ENCODE assay signal across 11 cellular contexts in the genomic region with DNA sequence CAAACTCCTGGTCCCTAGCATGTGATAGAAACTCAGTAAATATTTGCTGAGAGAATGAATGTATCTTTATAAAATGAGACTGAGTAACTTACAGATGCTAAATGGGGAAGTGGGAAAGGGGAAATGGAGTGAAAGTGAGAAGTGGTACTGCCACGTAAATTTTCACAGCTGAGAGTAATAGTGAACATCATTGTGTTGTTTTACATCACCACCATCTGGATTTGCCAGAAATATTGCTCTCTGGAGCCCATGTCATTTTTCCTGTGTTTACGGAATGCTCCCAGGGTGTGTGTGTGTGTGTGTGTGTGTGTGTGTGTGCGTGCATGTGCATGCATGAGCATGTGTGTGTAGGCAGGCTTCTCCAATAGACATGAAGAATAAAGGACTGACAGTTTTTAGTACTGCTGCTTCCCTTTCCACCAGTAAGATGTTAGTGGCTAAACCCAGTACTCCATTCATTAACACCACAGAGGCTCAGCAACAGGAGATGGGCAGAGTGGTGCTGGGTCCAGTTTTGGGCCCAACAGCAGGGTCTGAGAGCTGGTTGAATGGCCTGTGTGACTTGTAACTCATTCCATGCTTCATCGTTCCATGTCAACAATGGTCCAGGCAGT. TPM values are rescaled to one million over a fixed set of nuclear protein-coding genes. Genes with fewer than 3 reads are reported as not detected.
DNase-seq lines count a peak whose midpoint lies in the region; ATAC-seq, FAIRE-seq and TF ChIP-seq lines count a peak whose summit lies in the region.
"Had no signal": no experiment of that assay in that cellular context is flagged by ENCODE, and none has a peak within 500 bp of the region (broad histone marks: within the 10 kb centered on the region; RNA-seq: fewer than 3 reads in every experiment).

No MANE protein-coding gene starts in this region.

- peak; percentile 86 for FAIRE-seq in GM18507 (lab: Jason Lieb, UNC)

- H3K4me3 Mint-ChIP-seq in CD8-positive, alpha-beta memory T cell: no peak overlapping the region

- peaks cover 4 to 18% (median 12%) of the 10 kb centered on the region in 3 donors for H3K4me1 Mint-ChIP-seq in CD8-positive, alpha-beta memory T cell

- peaks cover 0 to 8% (median 2%) of the 10 kb centered on the region in 5 donors for H3K9me3 Mint-ChIP-seq in CD8-positive, alpha-beta memory T cell

- H3K4me3 ChIP-seq in dorsolateral prefrontal cortex: peak overlapping the region in 12 of 59 donors; percentile 6 to 28 (median 13)
- H3K4me3 ChIP-seq in CD8-positive, alpha-beta memory T cell (ENCODE audit: low read length): no peak overlapping the region
- H3K4me3 ChIP-seq: body of pancreas had no signal

- no peaks in the 10 kb centered on the region for H3K27me3 ChIP-seq in dorsolateral prefrontal cortex
- no peaks in the 10 kb centered on the region for H3K27me3 ChIP-seq in CD8-positive, alpha-beta memory T cell (ENCODE audit: insufficient read depth, low read length, poor library complexity, severe bottlenecking)
- H3K27me3 ChIP-seq: body of pancreas had no signal

- peak overlapping the region in 58 of 59 donors; percentile 28 to 99 (median 85) for H3K27ac ChIP-seq in dorsolateral prefrontal cortex
- H3K27ac ChIP-seq in CD8-positive, alpha-beta memory T cell (ENCODE audit: low read depth, low read length): no peak overlapping the region
- H3K27ac ChIP-seq: body of pancreas had no signal

- H3K4me1 ChIP-seq in CD8-positive, alpha-beta memory T cell (ENCODE audit: insufficient read depth, low read length): no peaks in the 10 kb centered on the region

- H3K27ac Mint-ChIP-seq in CD8-positive, alpha-beta memory T cell: no peak overlapping the region

- CTCF ChIA-PET in CD8-positive, alpha-beta memory T cell (lab: Charles Lee): no interaction called here

- H3K36me3 Mint-ChIP-seq in CD8-positive, alpha-beta memory T cell: no peaks in the 10 kb centered on the region

- H3K27me3 Mint-ChIP-seq in CD8-positive, alpha-beta memory T cell: peaks cover 4 to 8% of the 10 kb centered on the region in 2 donors

- intact Hi-C loops in dorsolateral prefrontal cortex (cut with DNase I): no loop called here

- DNase-seq in GM18507 (ENCODE audit: extremely low spot score, insufficient read length, low read depth) (no peak), dorsolateral prefrontal cortex (no peak), NCI-H526 treated with DMSO at 0.1 percent for 48 hours (lab: John Stamatoyannopoulos, UW) (no peak), T-helper 9 cell (no peak), ureter (ENCODE audit: low spot score) (no peak)
- no peak for DNase-seq in CD8-positive, alpha-beta memory T cell
- DNase-seq: activated CD4-positive, CD25-positive, alpha-beta regulatory T cell; DND-41 had no signal

- POLR2A ChIA-PET in CD8-positive, alpha-beta memory T cell (lab: Charles Lee): no interaction called here

- no peaks in the 10 kb centered on the region for H3K36me3 ChIP-seq in CD8-positive, alpha-beta memory T cell (ENCODE audit: insufficient read depth, low read length)

- H3K9me3 ChIP-seq in CD8-positive, alpha-beta memory T cell (ENCODE audit: low read length): no peaks in the 10 kb centered on the region
- H3K9me3 ChIP-seq: body of pancreas had no signal

- ATAC-seq in GM21576 (IDR thresholded peaks at IDR 0.05; ENCODE audit: unreplicated experiment) (peak; percentile 88), HG03442 (IDR thresholded peaks at IDR 0.05; ENCODE audit: unreplicated experiment) (peak; percentile 83)
- ATAC-seq: body of pancreas had no signal

- peak in 1 of 56 donors; percentile 21 for TF ChIP-seq CTCF in dorsolateral prefrontal cortex (IDR thresholded peaks at IDR 0.05 in 54 of 56, conservative IDR thresholded peaks at IDR 0.05 in 2 of 56; ENCODE audit: low read depth in 1 of 56, partially characterized antibody in 56 of 56)

RNA-seq across cellular contexts. Expression of a gene that starts 57.3 kb away (rescaled TPM):
- total RNA-seq in dorsolateral prefrontal cortex (10 to 100 TPM; 28.5 to 72.8 (median 43.5) TPM), ureter (24.7 TPM)
- total RNA-seq in CD8-positive, alpha-beta memory T cell: 10 to 100 TPM in 1 of 2 experiments, 1 to 10 TPM in 1; 8.1 to 10.7 TPM
- 9.0 TPM for polyA plus RNA-seq in CD8-positive, alpha-beta memory T cell
